ENCODE assay signal across 12 cellular contexts in genomic region chr12:108685469-108686247, GRCh38. TPM values are rescaled to one million over a fixed set of nuclear protein-coding genes. Genes with fewer than 3 reads are reported as not detected.
A peak's percentile ranks its signal among the peaks of the same experiment; 100 is the strongest.
DNase-seq lines count a peak whose midpoint lies in the region; ATAC-seq, FAIRE-seq and TF ChIP-seq lines count a peak whose summit lies in the region.
"Had no signal": no experiment of that assay in that cellular context is flagged by ENCODE, and none has a peak within 500 bp of the region (broad histone marks: within the 10 kb centered on the region; RNA-seq: fewer than 3 reads in every experiment).

No MANE protein-coding gene starts in this region.

- no peak overlapping the region for H4K8ac ChIP-seq in neuronal stem cell (ENCODE audit: low read depth, low read length)

- peaks cover 65% of the 10 kb centered on the region for H3K4me1 Mint-ChIP-seq in astrocyte (ENCODE audit: low read depth, unreplicated experiment)

- peak overlapping the region; percentile 77 for H3K27ac Mint-ChIP-seq in astrocyte (ENCODE audit: unreplicated experiment)

- H3K79me2 ChIP-seq in astrocyte (ENCODE audit: insufficient read depth, low read length) = peaks cover 100% of the 10 kb centered on the region

- peak; percentile 11 for DNase-seq in DMS 273 (lab: John Stamatoyannopoulos, UW; ENCODE audit: unreplicated experiment)
- no peak for DNase-seq in DMS 273 treated with DMSO at 0.1 percent for 48 hours (lab: John Stamatoyannopoulos, UW)
- peak; percentile 25 for DNase-seq in astrocyte (ENCODE audit: low read depth)
- DNase-seq in left lung = no peak
- no peak for DNase-seq in suprapubic skin (ENCODE audit: low spot score in 2 of 2)
- DNase-seq in stimulated activated CD4-positive, alpha-beta T cell treated with anti-CD3 and anti-CD28 coated beads, Interleukin-4, amount 100 ng/mL, for 4 hours = no peak
- no peak for DNase-seq in neuronal stem cell (ENCODE audit: low spot score)
- DNase-seq: activated effector memory CD4-positive, alpha-beta T cell treated with Interleukin-2 at 50 U/mL for 16 hours; Peyer's patch; WERI-Rb-1 had no signal

- H3K9me3 Mint-ChIP-seq in astrocyte (ENCODE audit: unreplicated experiment) = no peaks in the 10 kb centered on the region

- no peak for TF ChIP-seq CTCF in astrocyte (IDR thresholded peaks at IDR 0.05; ENCODE audit: insufficient read depth, low read depth, low read length)
- TF ChIP-seq CTCF in left lung (IDR thresholded peaks at IDR 0.05) = no peak
- no peak for TF ChIP-seq CTCF in suprapubic skin (IDR thresholded peaks at IDR 0.05)

- no peaks in the 10 kb centered on the region for H3K79me1 ChIP-seq in neuronal stem cell (ENCODE audit: low read depth, low read length)

- no peak overlapping the region for H3K18ac ChIP-seq in neuronal stem cell (ENCODE audit: low read length)

- H3K23ac ChIP-seq in neuronal stem cell (ENCODE audit: low read depth, low read length, poor library complexity) = no peak overlapping the region

- no peak overlapping the region for H3K4ac ChIP-seq in neuronal stem cell (ENCODE audit: low read length)

- H3K14ac ChIP-seq in neuronal stem cell (ENCODE audit: low read length) = no peak overlapping the region

- H3K36me3 Mint-ChIP-seq in astrocyte (ENCODE audit: low read depth, unreplicated experiment) = peaks cover 3% of the 10 kb centered on the region

- H3K9me3 ChIP-seq in astrocyte (ENCODE audit: insufficient read depth, low read depth, low read length) (no peaks in the 10 kb centered on the region), left lung (no peaks in the 10 kb centered on the region), suprapubic skin (no peaks in the 10 kb centered on the region), neuronal stem cell (replicated peaks in 1 of 2; ENCODE audit: control insufficient read depth in 2 of 2, insufficient read depth in 1 of 2, low read depth in 1 of 2, low read length in 2 of 2) (peaks cover 0 to 2% of the 10 kb centered on the region in 2 donors)
- H3K9me3 ChIP-seq: Peyer's patch had no signal

- H4K91ac ChIP-seq in neuronal stem cell (ENCODE audit: low read depth, low read length, poor library complexity) = no peak overlapping the region

- H3K4me1 ChIP-seq in astrocyte (ENCODE audit: insufficient read depth, low read length) (peaks cover 41% of the 10 kb centered on the region), left lung (peaks cover 31 to 77% of the 10 kb centered on the region in 2 donors), suprapubic skin (peaks cover 70% of the 10 kb centered on the region), neuronal stem cell (ENCODE audit: control insufficient read depth in 2 of 2, insufficient read depth in 1 of 2, low read depth in 1 of 2, low read length in 2 of 2) (peaks cover 7 to 36% of the 10 kb centered on the region in 2 donors)

- no peak for FAIRE-seq in astrocyte (lab: Jason Lieb, UNC)

- H2BK12ac ChIP-seq in neuronal stem cell (ENCODE audit: low read length) = no peak overlapping the region

- H2BK120ac ChIP-seq in neuronal stem cell (ENCODE audit: low read depth, low read length) = no peak overlapping the region

- peaks cover 46% of the 10 kb centered on the region for H4K20me1 ChIP-seq in astrocyte (ENCODE audit: insufficient read depth, low read length)

- H2AK5ac ChIP-seq in neuronal stem cell (ENCODE audit: low read depth, low read length) = no peak overlapping the region

- peak overlapping the region; percentile 61 for H3K4me2 ChIP-seq in astrocyte (ENCODE audit: low read length)
- H3K4me2 ChIP-seq in neuronal stem cell (ENCODE audit: insufficient read depth, low read length, poor library complexity, severe bottlenecking) = no peak overlapping the region

- no peaks in the 10 kb centered on the region for H3K27me3 Mint-ChIP-seq in astrocyte (ENCODE audit: low read depth, unreplicated experiment)

- H3K36me3 ChIP-seq in astrocyte (ENCODE audit: insufficient read depth, low read length) = peaks cover 9% of the 10 kb centered on the region
- H3K36me3 ChIP-seq in left lung = no peaks in the 10 kb centered on the region
- no peaks in the 10 kb centered on the region for H3K36me3 ChIP-seq in suprapubic skin
- peaks cover 0 to 26% of the 10 kb centered on the region in 2 donors for H3K36me3 ChIP-seq in neuronal stem cell (replicated peaks in 1 of 2; ENCODE audit: control insufficient read depth in 2 of 2, insufficient read depth in 2 of 2, low read length in 2 of 2)
- H3K36me3 ChIP-seq: Peyer's patch had no signal

- H3K9ac ChIP-seq in astrocyte (ENCODE audit: low read length) (peak overlapping the region; percentile 39), neuronal stem cell (ENCODE audit: low read depth, low read length, poor library complexity) (no peak overlapping the region)

- TF ChIP-seq POLR2A in suprapubic skin (IDR thresholded peaks at IDR 0.05) = no peak

- H2BK5ac ChIP-seq in neuronal stem cell (ENCODE audit: low read length) = no peak overlapping the region

- H3K27ac ChIP-seq in astrocyte (ENCODE audit: low read depth, low read length) (peak overlapping the region; percentile 39), left lung (peak overlapping the region; percentile 26 to 37), suprapubic skin (peak overlapping the region; percentile 53), neuronal stem cell (replicated peaks; ENCODE audit: low read length) (no peak overlapping the region)
- H3K27ac ChIP-seq: 22Rv1, WERI-Rb-1 had no signal

- no peak overlapping the region for H2BK15ac ChIP-seq in neuronal stem cell (ENCODE audit: low read length)

- no peak for TF ChIP-seq EP300 in suprapubic skin (IDR thresholded peaks at IDR 0.05)

- 59% methylated on average over 4 of the region's 4 CpGs for WGBS in suprapubic skin
- no CpG with 5 or more reads among the region's 4 CpGs for WGBS in neuronal stem cell (ENCODE audit: extremely low coverage in 2 of 2, insufficient read length in 2 of 2, insufficient replicate concordance in 1 of 2), 2 donors

- no peak for ATAC-seq in left lung
- ATAC-seq in HG03342 (IDR thresholded peaks at IDR 0.05; ENCODE audit: unreplicated experiment) = no peak

- H3K27me3 ChIP-seq in astrocyte (ENCODE audit: insufficient read depth, low read length) (no peaks in the 10 kb centered on the region), left lung (no peaks in the 10 kb centered on the region), suprapubic skin (no peaks in the 10 kb centered on the region), neuronal stem cell (ENCODE audit: control insufficient read depth in 3 of 3, insufficient read depth in 3 of 3, low read depth in 1 of 3, low read length in 3 of 3) (no peaks in the 10 kb centered on the region)
- H3K27me3 ChIP-seq: Peyer's patch had no signal

- peak overlapping the region; percentile 36 for H3K4me3 Mint-ChIP-seq in astrocyte (ENCODE audit: unreplicated experiment)

- H3K4me3 ChIP-seq in astrocyte (ENCODE audit: insufficient read depth, low read depth, low read length) = no peak overlapping the region
- H3K4me3 ChIP-seq in left lung = no peak overlapping the region
- no peak overlapping the region for H3K4me3 ChIP-seq in suprapubic skin
- H3K4me3 ChIP-seq in neuronal stem cell (ENCODE audit: low read length in 2 of 2) = no peak overlapping the region
- H3K4me3 ChIP-seq: Peyer's patch had no signal

- intact Hi-C loops in left lung (cut with DNase I) = no loop called here

- H2AFZ ChIP-seq in astrocyte (ENCODE audit: low read depth, low read length) (no peak overlapping the region), neuronal stem cell (ENCODE audit: low read length) (no peak overlapping the region)

RNA-seq across cellular contexts. Expression of gene CORO1C, which starts 45.7 kb away (rescaled TPM):
- total RNA-seq in astrocyte (364 and 391 TPM in 2 replicates), left lung (100 to 1,000 TPM; 224 to 282 TPM), suprapubic skin (100 to 1,000 TPM; 117 to 175 (median 142) TPM)
- 120 TPM for polyA plus RNA-seq in neuronal stem cell (2013, experiment 1 of 2)
- 118 TPM for polyA plus RNA-seq in neuronal stem cell (2013, experiment 2 of 2)

RNA-seq across cellular contexts. Expression of gene SELPLG, which starts 52.0 kb away (rescaled TPM):
- total RNA-seq in astrocyte = 4.9 and 5.8 TPM in 2 replicates
- total RNA-seq in left lung = 10 to 100 TPM; 28.3 to 61.0 TPM
- total RNA-seq in suprapubic skin = 1 to 10 TPM; 1.3 to 5.6 (median 3.0) TPM
- 0.11 TPM for polyA plus RNA-seq in neuronal stem cell (2013, experiment 1 of 2)
- 0.15 TPM for polyA plus RNA-seq in neuronal stem cell (2013, experiment 2 of 2)

Comparison
In these comparisons a context has a peak if more than half of its experiments do, and no peak if none do; other contexts are left out.
1. DNase-seq: peak in DMS 273 (single experiment) and astrocyte (single experiment); none in DMS 273 treated with DMSO at 0.1 percent for 48 hours (single experiment), left lung (0 of 2), suprapubic skin (0 of 2), stimulated activated CD4-positive, alpha-beta T cell treated with anti-CD3 and anti-CD28 coated beads, Interleukin-4, amount 100 ng/mL, for 4 hours (0 of 2) and neuronal stem cell (single experiment).